In genomic region chr11:60366262-60366904, GRCh38 we compare ENCODE assay signal across 13 cellular contexts. TPM values are rescaled to one million over a fixed set of nuclear protein-coding genes. Genes with fewer than 3 reads are reported as not detected.
DNase-seq lines count a peak whose midpoint lies in the region; ATAC-seq and TF ChIP-seq lines count a peak whose summit lies in the region.
"Not testable (repeated sequence)": the region's sequence is repeated elsewhere in the genome, so short reads cannot be mapped to it uniquely, and the experiment has no call there.
"Had no signal": no experiment of that assay in that cellular context is flagged by ENCODE, and none has a peak within 500 bp of the region (broad histone marks: within the 10 kb centered on the region; RNA-seq: fewer than 3 reads in every experiment).

No MANE protein-coding gene starts in this region.

- DNase-seq in CD14-positive monocyte (ENCODE audit: low spot score); MM.1S; OCI-LY7 (ENCODE audit: low spot score); activated B cell treated with CpG ODN at 0.5 μM for 24 hours; memory B cell (ENCODE audit: low spot score in 2 of 2): not testable (repeated sequence)

- not testable (repeated sequence) for H3K4me1 ChIP-seq in MM.1S (ENCODE audit: low read length)
- peaks cover 51% of the 10 kb centered on the region for H3K4me1 ChIP-seq in OCI-LY7 (ENCODE audit: insufficient read depth, low read length, poor library complexity, severe bottlenecking)

- H3K27ac Mint-ChIP-seq in CD14-positive monocyte (peak overlapping the region; percentile 76 to 100 (median 98)), IgD-negative memory B cell (peak overlapping the region; percentile 82 to 98 (median 93)), activated B cell treated with CpG ODN at 0.5 μM for 24 hours (peak overlapping the region; percentile 90), memory B cell (peak overlapping the region; percentile 98)
- H3K27ac Mint-ChIP-seq in stimulated activated memory B cell treated with anti-CD40 and anti-IgM and Interleukin-4, amounts not matched to agents 10 μg/mL and 1 μg/mL and 100 μg/mL, for 72 hours, result peak overlapping the region; percentile 96

- not testable (repeated sequence) for H3K27me3 ChIP-seq in MM.1S (replicated peaks; ENCODE audit: insufficient read depth, low read length)

- not testable (repeated sequence) for H3K36me3 ChIP-seq in MM.1S (replicated peaks; ENCODE audit: insufficient read depth, low read length); OCI-LY7 (ENCODE audit: insufficient read depth, low read length)

- not testable (repeated sequence) for H3K4me3 ChIP-seq in MM.1S (ENCODE audit: low read length); OCI-LY7 (ENCODE audit: low read depth, low read length, poor library complexity, severe bottlenecking)

- peaks cover 65% of the 10 kb centered on the region for H3K4me1 Mint-ChIP-seq in CD14-positive monocyte
- H3K4me1 Mint-ChIP-seq in IgD-negative memory B cell, result peaks cover 42 to 58% (median 43%) of the 10 kb centered on the region in 3 donors
- H3K4me1 Mint-ChIP-seq in activated B cell treated with CpG ODN at 0.5 μM for 24 hours, result peaks cover 96% of the 10 kb centered on the region
- H3K4me1 Mint-ChIP-seq in memory B cell, result peaks cover 45% of the 10 kb centered on the region
- H3K4me1 Mint-ChIP-seq in stimulated activated memory B cell treated with anti-CD40 and anti-IgM and Interleukin-4, amounts not matched to agents 10 μg/mL and 1 μg/mL and 100 μg/mL, for 72 hours, result peaks cover 76% of the 10 kb centered on the region

- peaks cover 10 to 28% (median 20%) of the 10 kb centered on the region in 7 donors for H3K9me3 Mint-ChIP-seq in CD14-positive monocyte
- H3K9me3 Mint-ChIP-seq in IgD-negative memory B cell; activated B cell treated with CpG ODN at 0.5 μM for 24 hours; memory B cell; stimulated activated memory B cell treated with anti-CD40 and anti-IgM and Interleukin-4, amounts not matched to agents 10 μg/mL and 1 μg/mL and 100 μg/mL, for 72 hours: not testable (repeated sequence)

- POLR2A ChIA-PET in OCI-LY7 (lab: Charles Lee), result interaction anchor here (0.6 to 3.5 kb wide), 8 partner anchors 12 to 117 kb away, joined by 3 to 30 read pairs (median 4); partner anchors contain the start of genes MS4A1 and MS4A7
- POLR2A ChIA-PET in activated B cell treated with CpG ODN at 0.5 μM for 24 hours (lab: Charles Lee), result interaction anchor here (0.8 to 18.0 kb wide), 24 partner anchors 9 to 267 kb away, joined by 3 to 800 read pairs (median 6); partner anchors contain the start of genes MS4A1, MS4A14 and MS4A7

- not testable (repeated sequence) for H3K79me2 ChIP-seq in MM.1S (ENCODE audit: low read length); OCI-LY7 (ENCODE audit: insufficient read depth, low read depth, low read length)

- H3K9me3 ChIP-seq in MM.1S (replicated peaks; ENCODE audit: insufficient read depth, low read length); OCI-LY7 (ENCODE audit: low read length): not testable (repeated sequence)

- not testable (repeated sequence) for H3K9me2 ChIP-seq in MM.1S (replicated peaks; ENCODE audit: insufficient read depth, low read length); OCI-LY7 (ENCODE audit: insufficient read depth, low read length)

- not testable (repeated sequence) for H2AFZ ChIP-seq in MM.1S (ENCODE audit: low read length); OCI-LY7 (ENCODE audit: low read length)

- not testable (repeated sequence) for H4K20me1 ChIP-seq in MM.1S (ENCODE audit: insufficient read depth, low read length); OCI-LY7 (ENCODE audit: insufficient read depth, low read length)

- not testable (repeated sequence) for H3K27me3 Mint-ChIP-seq in CD14-positive monocyte (ENCODE audit: low read depth in 3 of 3); IgD-negative memory B cell; activated B cell treated with CpG ODN at 0.5 μM for 24 hours; memory B cell; stimulated activated memory B cell treated with anti-CD40 and anti-IgM and Interleukin-4, amounts not matched to agents 10 μg/mL and 1 μg/mL and 100 μg/mL, for 72 hours

- ATAC-seq in activated B cell treated with CpG ODN at 0.5 μM for 24 hours (ENCODE audit: low read depth); memory B cell (ENCODE audit: low read depth); stimulated activated memory B cell treated with anti-CD40 and anti-IgM and Interleukin-4, amounts not matched to agents 10 μg/mL and 1 μg/mL and 100 μg/mL, for 72 hours: not testable (repeated sequence)

- not testable (repeated sequence) for H3K4me3 Mint-ChIP-seq in CD14-positive monocyte; memory B cell; stimulated activated memory B cell treated with anti-CD40 and anti-IgM and Interleukin-4, amounts not matched to agents 10 μg/mL and 1 μg/mL and 100 μg/mL, for 72 hours
- H3K4me3 Mint-ChIP-seq in IgD-negative memory B cell (peak overlapping the region in 2 of 4 donors; percentile 76 to 84), activated B cell treated with CpG ODN at 0.5 μM for 24 hours (peak overlapping the region; percentile 63)

- CTCF ChIA-PET in OCI-LY7 (lab: Charles Lee; ENCODE audit: unreplicated experiment), result not testable (repeated sequence)
- CTCF ChIA-PET in activated B cell treated with CpG ODN at 0.5 μM for 24 hours (lab: Charles Lee), result interaction anchor here (0.9 to 8.0 kb wide), 12 partner anchors 14 to 268 kb away, joined by 3 to 194 read pairs (median 4); partner anchors contain the start of genes MS4A1 and MS4A14

- TF ChIP-seq CTCF in CD14-positive monocyte (IDR thresholded peaks at IDR 0.05); MM.1S (IDR thresholded peaks at IDR 0.05; ENCODE audit: low read length); OCI-LY7 (conservative IDR thresholded peaks at IDR 0.05; ENCODE audit: low read length); activated B cell treated with CpG ODN at 0.5 μM for 24 hours (IDR thresholded peaks at IDR 0.05): not testable (repeated sequence)

- not testable (repeated sequence) for H3F3A ChIP-seq in MM.1S (ENCODE audit: insufficient read depth, low read length)

- intact Hi-C loops in CD14-positive monocyte (cut with micrococcal nuclease); OCI-LY7 (cut with micrococcal nuclease; ENCODE audit: unreplicated experiment); activated B cell treated with CpG ODN at 0.5 μM for 24 hours (cut with micrococcal nuclease): not testable (repeated sequence)

- H3K4me2 ChIP-seq in MM.1S (ENCODE audit: low read depth, low read length) (peak overlapping the region; percentile 28; the same call in 1 of the 2 replicates), OCI-LY7 (ENCODE audit: low read length) (peak overlapping the region; percentile 54)

- peaks cover 7 to 17% of the 10 kb centered on the region in 2 donors for H3K36me3 Mint-ChIP-seq in CD14-positive monocyte
- H3K36me3 Mint-ChIP-seq in IgD-negative memory B cell; memory B cell; stimulated activated memory B cell treated with anti-CD40 and anti-IgM and Interleukin-4, amounts not matched to agents 10 μg/mL and 1 μg/mL and 100 μg/mL, for 72 hours: not testable (repeated sequence)
- peaks cover 37% of the 10 kb centered on the region for H3K36me3 Mint-ChIP-seq in activated B cell treated with CpG ODN at 0.5 μM for 24 hours (ENCODE audit: low read depth)

- not testable (repeated sequence) for BruUV-seq in OCI-LY7 (replicated peaks; lab: Mats Ljungman, UMichigan)

- H3K27ac ChIP-seq in MM.1S (ENCODE audit: low read length), result not testable (repeated sequence)
- peak overlapping the region; percentile 38 for H3K27ac ChIP-seq in OCI-LY7 (ENCODE audit: low read depth, low read length, poor library complexity, severe bottlenecking)

- not testable (repeated sequence) for H3K9ac ChIP-seq in MM.1S (ENCODE audit: low read length)

RNA-seq across cellular contexts. Expression of gene MS4A7, which starts 11.9 kb away (rescaled TPM):
- polyA plus RNA-seq in CD14-positive monocyte (100 to 1,000 TPM; 504 to 596 TPM), IgD-negative memory B cell (16.8 TPM)
- 0.26 and 0.54 TPM in 2 replicates for total RNA-seq in OCI-LY7 (2014; rRNA removed; shearing (Covaris generic))
- total RNA-seq in OCI-LY7 (2022) (1.1 and 2.4 TPM in 2 replicates), activated B cell treated with CpG ODN at 0.5 μM for 24 hours (43.1 and 51.1 TPM in 2 replicates)
- total RNA-seq: Caco-2; CD8-positive, alpha-beta T cell; HFFc6 had no signal
- polyA plus RNA-seq: A549, BJ had no signal

RNA-seq across cellular contexts. Expression of gene MS4A14, which starts 29.9 kb away (rescaled TPM):
- 1 to 10 TPM; 3.0 to 7.5 TPM for polyA plus RNA-seq in CD14-positive monocyte
- polyA plus RNA-seq in IgD-negative memory B cell, result 1.1 TPM
- 0.15 TPM in 1 of 2 replicates, not detected in the other for total RNA-seq in OCI-LY7 (2014; rRNA removed; shearing (Covaris generic))
- 0.18 TPM in 1 of 2 replicates, not detected in the other for total RNA-seq in OCI-LY7 (2022)
- 4.6 and 4.9 TPM in 2 replicates for total RNA-seq in activated B cell treated with CpG ODN at 0.5 μM for 24 hours
- total RNA-seq: Caco-2; CD4-positive, CD25-positive, alpha-beta regulatory T cell; CD8-positive, alpha-beta T cell; HFFc6 had no signal
- polyA plus RNA-seq: A549; BJ; CD4-positive, CD25-positive, alpha-beta regulatory T cell had no signal

RNA-seq across cellular contexts. Expression of gene MS4A6E, which starts 39.3 kb away (rescaled TPM):
- polyA plus RNA-seq in CD14-positive monocyte, result not detected
- not detected for polyA plus RNA-seq in IgD-negative memory B cell
- not detected in 2 replicates for total RNA-seq in OCI-LY7 (2014; rRNA removed; shearing (Covaris generic))
- total RNA-seq in OCI-LY7 (2022), result not detected in 2 replicates
- not detected in 2 replicates for total RNA-seq in activated B cell treated with CpG ODN at 0.5 μM for 24 hours
- total RNA-seq: Caco-2; CD4-positive, CD25-positive, alpha-beta regulatory T cell; CD8-positive, alpha-beta T cell; HFFc6 had no signal
- polyA plus RNA-seq: A549; BJ; CD4-positive, CD25-positive, alpha-beta regulatory T cell had no signal

Comparison
In these comparisons a context has a peak if more than half of its experiments do, and no peak if none do; other contexts are left out.
1. RNA of gene MS4A7, which starts 11.9 kb away (total RNA-seq): 43.1 to 51.1 TPM in activated B cell treated with CpG ODN at 0.5 μM for 24 hours; 0.26 to 2.4 TPM in OCI-LY7; every median in the first group is over 10 times any median in the second.
2. Peak in every context shown above with its lines, with median percentiles within 50 percentile points of each other: H3K27ac Mint-ChIP-seq.